ENCODE assay signal across 20 cellular contexts in the genomic region with DNA sequence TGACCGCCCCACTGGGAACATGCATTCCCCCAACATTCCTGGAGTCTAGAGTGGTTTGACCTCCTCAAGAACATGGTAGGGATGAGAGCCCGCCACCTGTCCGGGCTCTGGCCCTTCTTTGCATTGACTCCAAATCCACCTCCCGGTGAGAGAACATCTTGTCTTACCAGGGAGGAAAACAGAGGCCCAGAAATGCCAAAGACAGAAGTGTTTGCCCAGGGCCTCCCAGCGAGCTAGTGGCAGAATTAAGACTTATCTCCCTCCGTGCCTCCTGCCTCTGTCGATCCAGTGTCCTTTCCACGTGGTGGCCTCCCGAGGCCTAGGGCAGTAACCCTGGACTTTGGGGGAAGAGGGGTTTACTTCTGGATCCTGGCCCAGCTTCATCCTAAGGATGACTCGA.
A peak's percentile ranks its signal among the peaks of the same experiment; 100 is the strongest.
DNase-seq lines count a peak whose midpoint lies in the region; ATAC-seq and TF ChIP-seq lines count a peak whose summit lies in the region.
"Had no signal": no experiment of that assay in that cellular context is flagged by ENCODE, and none has a peak within 500 bp of the region (broad histone marks: within the 10 kb centered on the region; RNA-seq: fewer than 3 reads in every experiment).

No MANE protein-coding gene starts in this region.

- no peaks in the 10 kb centered on the region for H3K27me3 Mint-ChIP-seq in activated CD8-positive, alpha-beta T cell treated with anti-CD3 and anti-CD28 coated beads for 36 hours
- H3K27me3 Mint-ChIP-seq: CD4-positive, CD25-positive, alpha-beta regulatory T cell had no signal

- H3K36me3 Mint-ChIP-seq in activated CD8-positive, alpha-beta T cell treated with anti-CD3 and anti-CD28 coated beads for 36 hours (ENCODE audit: low read depth), result no peaks in the 10 kb centered on the region
- H3K36me3 Mint-ChIP-seq: CD4-positive, CD25-positive, alpha-beta regulatory T cell had no signal

- H4K20me1 ChIP-seq in DND-41 (ENCODE audit: insufficient read depth, low read length), result peaks cover 8% of the 10 kb centered on the region

- H3K79me2 ChIP-seq in DND-41 (ENCODE audit: insufficient read depth, low read length), result no peaks in the 10 kb centered on the region

- CTCF ChIA-PET in activated CD8-positive, alpha-beta T cell treated with anti-CD3 and anti-CD28 coated beads for 36 hours (lab: Charles Lee), result interaction anchor here (1.0 to 1.1 kb wide), 2 partner anchors 28 to 40 kb away, joined by 3 to 4 read pairs; no protein-coding TSS in a partner anchor

- POLR2A ChIA-PET in activated CD8-positive, alpha-beta T cell treated with anti-CD3 and anti-CD28 coated beads for 36 hours (lab: Charles Lee), result no interaction called here

- peaks cover 5% of the 10 kb centered on the region for H3K4me1 Mint-ChIP-seq in activated CD8-positive, alpha-beta T cell treated with anti-CD3 and anti-CD28 coated beads for 36 hours (ENCODE audit: low read depth)

- no peaks in the 10 kb centered on the region for H3K9me3 ChIP-seq in DND-41 (ENCODE audit: insufficient read depth, low read length, severe bottlenecking)

- no peak overlapping the region for H3K4me3 Mint-ChIP-seq in activated CD8-positive, alpha-beta T cell treated with anti-CD3 and anti-CD28 coated beads for 36 hours
- H3K4me3 Mint-ChIP-seq: CD4-positive, CD25-positive, alpha-beta regulatory T cell had no signal

- H3K27me3 ChIP-seq in DND-41 (ENCODE audit: insufficient read depth, low read length, poor library complexity), result peaks cover 3% of the 10 kb centered on the region

- intact Hi-C loops in sciatic nerve (cut with DNase I), result no loop called here
- intact Hi-C loops in activated CD8-positive, alpha-beta T cell treated with anti-CD3 and anti-CD28 coated beads for 36 hours (cut with micrococcal nuclease), result no loop called here

- DNase-seq in D341Med (ENCODE audit: low spot score) (peak; percentile 8), DND-41 (peak; percentile 2), ecto neural progenitor cell (ENCODE audit: low spot score) (peak; percentile 41), sciatic nerve (ENCODE audit: low spot score) (peak; percentile 17), GM13976 (ENCODE audit: low spot score) (no peak)
- no peak for DNase-seq in activated CD8-positive, alpha-beta T cell treated with anti-CD3 and anti-CD28 coated beads for 36 hours
- DNase-seq: CD4-positive, CD25-positive, alpha-beta regulatory T cell; DMS79; H7; KG1; MV-4-11; NCI-H1105 treated with DMSO at 0.1 percent for 48 hours; NCI-H2029 treated with DMSO at 0.1 percent for 48 hours; NCI-H226; NCI-H524 treated with DMSO at 0.1 percent for 48 hours; NCI-H82; OCI-M1; Right ventricle myocardium superior had no signal

- ATAC-seq in DND-41 (ENCODE audit: insufficient read depth, low read depth), result no peak
- no peak for ATAC-seq in sciatic nerve
- ATAC-seq in HG02938 (IDR thresholded peaks at IDR 0.05; ENCODE audit: unreplicated experiment), result no peak
- no peak for ATAC-seq in activated CD8-positive, alpha-beta T cell treated with anti-CD3 and anti-CD28 coated beads for 36 hours
- ATAC-seq: GM12878 had no signal

- H3K36me3 ChIP-seq in DND-41 (ENCODE audit: insufficient read depth, low read length), result no peaks in the 10 kb centered on the region

- H3K4me3 ChIP-seq in DND-41 (ENCODE audit: low read depth in 1 of 2, low read length in 2 of 2), result no peak overlapping the region
- H3K4me3 ChIP-seq: GM12878 had no signal

- no peak overlapping the region for H3K27ac ChIP-seq in DND-41 (ENCODE audit: low read length)

- no peaks in the 10 kb centered on the region for H3K4me1 ChIP-seq in DND-41 (ENCODE audit: insufficient read depth, low read length)

- no peak overlapping the region for H2AFZ ChIP-seq in DND-41 (ENCODE audit: low read depth, low read length)

- in situ Hi-C loops in GM13976 (cut with MboI; ENCODE audit: low sequenced_read_pairs, unreplicated experiment), result no loop called here

- no peak overlapping the region for H3K9ac ChIP-seq in DND-41 (ENCODE audit: low read depth, low read length)

- TF ChIP-seq CTCF in DND-41 (IDR thresholded peaks at IDR 0.05; ENCODE audit: borderline replicate concordance, extremely low read depth, low read length, poor library complexity, severe bottlenecking) (no peak), GM13976 (IDR thresholded peaks at IDR 0.05; ENCODE audit: borderline replicate concordance, control extremely low read depth, extremely low read depth, insufficient read depth, missing control alignments) (no peak)
- TF ChIP-seq CTCF in activated CD8-positive, alpha-beta T cell treated with anti-CD3 and anti-CD28 coated beads for 36 hours (IDR thresholded peaks at IDR 0.05), result no peak

- no peaks in the 10 kb centered on the region for H3K9me3 Mint-ChIP-seq in activated CD8-positive, alpha-beta T cell treated with anti-CD3 and anti-CD28 coated beads for 36 hours

- no peak overlapping the region for H3K27ac Mint-ChIP-seq in activated CD8-positive, alpha-beta T cell treated with anti-CD3 and anti-CD28 coated beads for 36 hours
- H3K27ac Mint-ChIP-seq: CD4-positive, CD25-positive, alpha-beta regulatory T cell had no signal

- no peak overlapping the region for H3K4me2 ChIP-seq in DND-41 (ENCODE audit: insufficient read depth, low read length)

Comparison
In these comparisons a context has a peak if more than half of its experiments do, and no peak if none do; other contexts are left out.
1. DNase-seq: peak in D341Med (single experiment), DND-41 (single experiment), ecto neural progenitor cell (single experiment) and sciatic nerve (single experiment); none in activated CD8-positive, alpha-beta T cell treated with anti-CD3 and anti-CD28 coated beads for 36 hours (single experiment) and GM13976 (single experiment).